1 cellular context compared by ENCODE assay signal in the genomic region with DNA sequence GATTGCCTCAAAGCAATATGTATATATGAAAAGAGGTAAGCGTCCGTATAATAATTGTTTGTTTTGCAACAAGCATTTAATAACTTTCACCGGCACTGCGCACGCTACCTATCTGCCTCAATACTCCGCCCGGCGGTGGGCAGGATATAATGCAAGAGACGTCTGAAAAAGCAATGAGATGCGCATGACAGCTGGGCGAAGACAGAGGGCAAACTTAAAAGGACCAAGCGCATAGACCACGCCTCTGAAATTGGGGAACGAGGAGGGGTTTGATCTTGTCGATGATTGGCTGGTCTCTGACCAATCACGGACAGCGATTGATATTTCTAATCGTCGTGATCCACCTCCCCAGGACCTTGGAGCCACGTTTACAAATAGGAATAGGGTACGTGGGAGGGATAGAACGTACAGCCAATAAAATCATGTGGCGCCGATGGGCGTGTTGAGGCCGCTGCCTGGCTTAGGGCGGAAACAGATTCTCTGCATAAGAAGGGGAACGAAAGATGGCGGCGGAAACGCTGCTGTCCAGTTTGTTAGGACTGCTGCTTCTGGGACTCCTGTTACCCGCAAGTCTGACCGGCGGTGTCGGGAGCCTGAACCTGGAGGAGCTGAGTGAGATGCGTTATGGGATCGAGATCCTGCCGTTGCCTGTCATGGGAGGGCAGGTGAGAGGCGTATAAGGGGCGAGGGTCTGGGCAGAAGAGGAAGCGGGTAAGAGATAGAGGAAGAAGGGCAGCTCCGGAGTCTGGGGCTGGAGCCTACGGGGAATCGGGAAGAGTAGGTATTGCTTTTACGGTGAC.
TF ChIP-seq lines count a peak whose summit lies in the region.

A gene with protein sequence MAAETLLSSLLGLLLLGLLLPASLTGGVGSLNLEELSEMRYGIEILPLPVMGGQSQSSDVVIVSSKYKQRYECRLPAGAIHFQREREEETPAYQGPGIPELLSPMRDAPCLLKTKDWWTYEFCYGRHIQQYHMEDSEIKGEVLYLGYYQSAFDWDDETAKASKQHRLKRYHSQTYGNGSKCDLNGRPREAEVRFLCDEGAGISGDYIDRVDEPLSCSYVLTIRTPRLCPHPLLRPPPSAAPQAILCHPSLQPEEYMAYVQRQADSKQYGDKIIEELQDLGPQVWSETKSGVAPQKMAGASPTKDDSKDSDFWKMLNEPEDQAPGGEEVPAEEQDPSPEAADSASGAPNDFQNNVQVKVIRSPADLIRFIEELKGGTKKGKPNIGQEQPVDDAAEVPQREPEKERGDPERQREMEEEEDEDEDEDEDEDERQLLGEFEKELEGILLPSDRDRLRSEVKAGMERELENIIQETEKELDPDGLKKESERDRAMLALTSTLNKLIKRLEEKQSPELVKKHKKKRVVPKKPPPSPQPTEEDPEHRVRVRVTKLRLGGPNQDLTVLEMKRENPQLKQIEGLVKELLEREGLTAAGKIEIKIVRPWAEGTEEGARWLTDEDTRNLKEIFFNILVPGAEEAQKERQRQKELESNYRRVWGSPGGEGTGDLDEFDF (plus strand): TSS at position 474 of the 800 bp plus-strand sequence. CDS start 30 bp downstream, at position 504.

TF ChIP-seq in HCT116, 20 proteins besides CTCF, POLR2A, EP300 and RAD21 (continued from another document):
- TF ChIP-seq, protein P1, sequence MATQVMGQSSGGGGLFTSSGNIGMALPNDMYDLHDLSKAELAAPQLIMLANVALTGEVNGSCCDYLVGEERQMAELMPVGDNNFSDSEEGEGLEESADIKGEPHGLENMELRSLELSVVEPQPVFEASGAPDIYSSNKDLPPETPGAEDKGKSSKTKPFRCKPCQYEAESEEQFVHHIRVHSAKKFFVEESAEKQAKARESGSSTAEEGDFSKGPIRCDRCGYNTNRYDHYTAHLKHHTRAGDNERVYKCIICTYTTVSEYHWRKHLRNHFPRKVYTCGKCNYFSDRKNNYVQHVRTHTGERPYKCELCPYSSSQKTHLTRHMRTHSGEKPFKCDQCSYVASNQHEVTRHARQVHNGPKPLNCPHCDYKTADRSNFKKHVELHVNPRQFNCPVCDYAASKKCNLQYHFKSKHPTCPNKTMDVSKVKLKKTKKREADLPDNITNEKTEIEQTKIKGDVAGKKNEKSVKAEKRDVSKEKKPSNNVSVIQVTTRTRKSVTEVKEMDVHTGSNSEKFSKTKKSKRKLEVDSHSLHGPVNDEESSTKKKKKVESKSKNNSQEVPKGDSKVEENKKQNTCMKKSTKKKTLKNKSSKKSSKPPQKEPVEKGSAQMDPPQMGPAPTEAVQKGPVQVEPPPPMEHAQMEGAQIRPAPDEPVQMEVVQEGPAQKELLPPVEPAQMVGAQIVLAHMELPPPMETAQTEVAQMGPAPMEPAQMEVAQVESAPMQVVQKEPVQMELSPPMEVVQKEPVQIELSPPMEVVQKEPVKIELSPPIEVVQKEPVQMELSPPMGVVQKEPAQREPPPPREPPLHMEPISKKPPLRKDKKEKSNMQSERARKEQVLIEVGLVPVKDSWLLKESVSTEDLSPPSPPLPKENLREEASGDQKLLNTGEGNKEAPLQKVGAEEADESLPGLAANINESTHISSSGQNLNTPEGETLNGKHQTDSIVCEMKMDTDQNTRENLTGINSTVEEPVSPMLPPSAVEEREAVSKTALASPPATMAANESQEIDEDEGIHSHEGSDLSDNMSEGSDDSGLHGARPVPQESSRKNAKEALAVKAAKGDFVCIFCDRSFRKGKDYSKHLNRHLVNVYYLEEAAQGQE (IDR thresholded peaks at IDR 0.05; ENCODE audit: low read depth), result no peak
- peak; percentile 100 for TF ChIP-seq SP1 (IDR thresholded peaks at IDR 0.05; ENCODE audit: low read depth)
- peak; percentile 90 for TF ChIP-seq ELF1 (IDR thresholded peaks at IDR 0.05; ENCODE audit: borderline replicate concordance, low read depth)
- TF ChIP-seq EZH2phosphoT487 (IDR thresholded peaks at IDR 0.05; ENCODE audit: borderline replicate concordance), result no peak
- no peak for TF ChIP-seq JUND (IDR thresholded peaks at IDR 0.05)
- no peak for TF ChIP-seq ZNF274 (IDR thresholded peaks at IDR 0.05; ENCODE audit: low read depth, low read length)
- no peak for TF ChIP-seq EZH2 (IDR thresholded peaks at IDR 0.05)
- no peak for TF ChIP-seq CEBPB (IDR thresholded peaks at IDR 0.05; ENCODE audit: low read depth)
- TF ChIP-seq, protein P2, sequence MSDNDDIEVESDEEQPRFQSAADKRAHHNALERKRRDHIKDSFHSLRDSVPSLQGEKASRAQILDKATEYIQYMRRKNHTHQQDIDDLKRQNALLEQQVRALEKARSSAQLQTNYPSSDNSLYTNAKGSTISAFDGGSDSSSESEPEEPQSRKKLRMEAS (IDR thresholded peaks at IDR 0.05), result peak; percentile 49; the same call in 1 of the 2 replicates
- TF ChIP-seq, protein P3, sequence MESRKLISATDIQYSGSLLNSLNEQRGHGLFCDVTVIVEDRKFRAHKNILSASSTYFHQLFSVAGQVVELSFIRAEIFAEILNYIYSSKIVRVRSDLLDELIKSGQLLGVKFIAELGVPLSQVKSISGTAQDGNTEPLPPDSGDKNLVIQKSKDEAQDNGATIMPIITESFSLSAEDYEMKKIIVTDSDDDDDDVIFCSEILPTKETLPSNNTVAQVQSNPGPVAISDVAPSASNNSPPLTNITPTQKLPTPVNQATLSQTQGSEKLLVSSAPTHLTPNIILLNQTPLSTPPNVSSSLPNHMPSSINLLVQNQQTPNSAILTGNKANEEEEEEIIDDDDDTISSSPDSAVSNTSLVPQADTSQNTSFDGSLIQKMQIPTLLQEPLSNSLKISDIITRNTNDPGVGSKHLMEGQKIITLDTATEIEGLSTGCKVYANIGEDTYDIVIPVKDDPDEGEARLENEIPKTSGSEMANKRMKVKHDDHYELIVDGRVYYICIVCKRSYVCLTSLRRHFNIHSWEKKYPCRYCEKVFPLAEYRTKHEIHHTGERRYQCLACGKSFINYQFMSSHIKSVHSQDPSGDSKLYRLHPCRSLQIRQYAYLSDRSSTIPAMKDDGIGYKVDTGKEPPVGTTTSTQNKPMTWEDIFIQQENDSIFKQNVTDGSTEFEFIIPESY (IDR thresholded peaks at IDR 0.05; ENCODE audit: extremely low read depth, insufficient replicate concordance, low read length), result no peak
- TF ChIP-seq EGR1 (IDR thresholded peaks at IDR 0.05; ENCODE audit: low read depth), result peak; percentile 90
- peak; percentile 88 for TF ChIP-seq SIN3A (IDR thresholded peaks at IDR 0.05; ENCODE audit: low read depth)
